8 cellular contexts compared by ENCODE assay signal in the genomic region with DNA sequence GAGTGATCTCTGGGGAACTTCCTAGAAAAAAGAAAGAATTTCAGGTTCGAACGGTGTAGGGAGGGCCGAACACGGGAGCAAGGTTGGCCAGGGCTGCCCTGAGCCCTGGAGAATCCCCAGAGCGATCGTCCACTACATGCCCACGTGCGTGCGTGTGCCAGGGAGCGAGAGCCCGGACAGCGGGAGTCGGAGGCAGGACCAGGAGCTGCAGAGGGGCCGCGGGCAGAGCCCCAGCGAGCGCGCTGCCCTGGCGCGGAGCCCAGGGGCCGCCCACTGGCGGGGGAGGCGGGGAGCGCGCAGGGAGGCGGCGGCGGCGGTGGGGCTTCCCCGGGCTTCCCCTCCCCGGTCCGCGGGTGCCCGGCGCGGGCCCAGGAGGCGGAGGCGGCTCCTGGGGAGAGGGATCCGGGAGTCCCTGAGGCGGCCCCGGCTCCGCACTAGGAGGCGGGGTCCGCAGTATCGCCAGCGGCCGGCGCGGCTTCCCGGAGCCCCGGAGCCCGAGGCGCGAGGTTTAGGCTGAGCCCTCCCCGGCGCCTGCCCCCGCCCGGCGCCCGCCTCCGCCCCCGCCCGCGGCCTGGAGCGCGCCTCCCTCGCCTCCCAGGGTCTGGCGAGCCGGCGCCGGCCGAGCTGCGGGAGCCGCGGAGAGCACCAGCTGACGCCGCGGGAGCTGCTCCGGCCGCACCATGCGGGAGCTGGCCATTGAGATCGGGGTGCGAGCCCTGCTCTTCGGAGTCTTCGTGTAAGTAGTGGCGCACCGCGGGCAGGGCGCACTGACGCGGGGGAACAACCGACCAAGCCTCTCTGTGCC. TPM values are rescaled to one million over a fixed set of nuclear protein-coding genes. Genes with fewer than 3 reads are reported as not detected.
DNase-seq lines count a peak whose midpoint lies in the region; ATAC-seq and TF ChIP-seq lines count a peak whose summit lies in the region.

PLPP4 (plus strand) TSS at position 602 of the 805 bp plus-strand sequence; CDS start at position 681, 79 bp downstream.

- no peak for TF ChIP-seq CTCF in lower lobe of right lung (IDR thresholded peaks at IDR 0.05)
- TF ChIP-seq CTCF in testis (IDR thresholded peaks at IDR 0.05), result no peak

- H3K27ac ChIP-seq in lower lobe of right lung (no peak within 1 kb of the TSS), testis (no peak within 1 kb of the TSS)

- intact Hi-C loops in dendritic cell treated with granulocyte-macrophage colony-stimulating factor and Interleukin-4, amounts not matched to agents 40 ng/mL and 50 ng/mL, for 4 days (cut with micrococcal nuclease), result no loop called here
- intact Hi-C loops in lower lobe of right lung (cut with DNase I) (no loop called here), testis (cut with DNase I; ENCODE audit: low total_unique reads) (no loop called here)

- H3K9me3 ChIP-seq in lower lobe of right lung (no peaks in the 10 kb centered on the region), testis (no peaks in the 10 kb centered on the region)

- H3K27ac Mint-ChIP-seq in dendritic cell treated with granulocyte-macrophage colony-stimulating factor and Interleukin-4, amounts not matched to agents 40 ng/mL and 50 ng/mL, for 4 days, result no peak within 1 kb of the TSS

- H3K4me1 ChIP-seq in lower lobe of right lung (peaks cover 13% of the 10 kb centered on the region), testis (peaks cover 20% of the 10 kb centered on the region)

- peak; percentile 77 for DNase-seq in NCI-H2227 (lab: John Stamatoyannopoulos, UW; ENCODE audit: unreplicated experiment)
- no peak for DNase-seq in lower lobe of right lung
- peak; percentile 69 for DNase-seq in testis
- DNase-seq in AML-193 (lab: John Stamatoyannopoulos, UW), result no peak
- DNase-seq in COLO829 (ENCODE audit: low spot score), result no peak

- peak within 1 kb of the TSS; percentile 60 for H3K4me3 Mint-ChIP-seq in dendritic cell treated with granulocyte-macrophage colony-stimulating factor and Interleukin-4, amounts not matched to agents 40 ng/mL and 50 ng/mL, for 4 days

- TF ChIP-seq POLR2A in testis (IDR thresholded peaks at IDR 0.05), result no peak

- H3K4me3 ChIP-seq in lower lobe of right lung (peak within 1 kb of the TSS; percentile 40), testis (peak within 1 kb of the TSS; percentile 54 to 81)

- H3K27me3 Mint-ChIP-seq in dendritic cell treated with granulocyte-macrophage colony-stimulating factor and Interleukin-4, amounts not matched to agents 40 ng/mL and 50 ng/mL, for 4 days, result peaks cover 56% of the 10 kb centered on the region

- H3K4me1 Mint-ChIP-seq in dendritic cell treated with granulocyte-macrophage colony-stimulating factor and Interleukin-4, amounts not matched to agents 40 ng/mL and 50 ng/mL, for 4 days (ENCODE audit: low read depth), result peaks cover 6% of the 10 kb centered on the region

- peak; percentile 49 for ATAC-seq in GM19025 (IDR thresholded peaks at IDR 0.05; ENCODE audit: low read depth, unreplicated experiment)
- ATAC-seq in lower lobe of right lung, result peak; percentile 73 to 78
- ATAC-seq in HG03457 (IDR thresholded peaks at IDR 0.05; ENCODE audit: unreplicated experiment), result no peak

- H3K36me3 ChIP-seq in lower lobe of right lung (no peaks in the 10 kb centered on the region), testis (ENCODE audit: low read depth, missing control alignments) (no peaks in the 10 kb centered on the region)

- H3K27me3 ChIP-seq in lower lobe of right lung (ENCODE audit: low read depth), result peaks cover 54% of the 10 kb centered on the region
- no peaks in the 10 kb centered on the region for H3K27me3 ChIP-seq in testis

- no peaks in the 10 kb centered on the region for H3K36me3 Mint-ChIP-seq in dendritic cell treated with granulocyte-macrophage colony-stimulating factor and Interleukin-4, amounts not matched to agents 40 ng/mL and 50 ng/mL, for 4 days (ENCODE audit: low read depth)

- 0% methylated on average over 3 to 17 of the region's 92 CpGs for WGBS in testis, 2 donors

- no peaks in the 10 kb centered on the region for H3K9me3 Mint-ChIP-seq in dendritic cell treated with granulocyte-macrophage colony-stimulating factor and Interleukin-4, amounts not matched to agents 40 ng/mL and 50 ng/mL, for 4 days

RNA-seq across cellular contexts. Expression of gene PLPP4, which starts in this region (rescaled TPM):
- not detected for total RNA-seq in lower lobe of right lung
- total RNA-seq in testis, result 10 to 100 TPM; 21.9 to 65.8 TPM
- polyA plus RNA-seq in testis (ENCODE audit: insufficient read depth, low read depth, low replicate concordance), result 12.6 TPM

Comparison
In these comparisons a context has a peak if more than half of its experiments do, and no peak if none do; other contexts are left out.
1. RNA of gene PLPP4 (total RNA-seq): 21.9 to 65.8 TPM in testis; not detected in lower lobe of right lung (single experiment); every median in the first group is over 10 times any median in the second.
2. Peak in ATAC-seq and H3K4me3 ChIP-seq in lower lobe of right lung; RNA of the gene not detected or under 1 TPM.
3. DNase-seq: peak in NCI-H2227 (single experiment) and testis (single experiment); none in lower lobe of right lung (single experiment), AML-193 (0 of 2) and COLO829 (single experiment).